In the genomic region with DNA sequence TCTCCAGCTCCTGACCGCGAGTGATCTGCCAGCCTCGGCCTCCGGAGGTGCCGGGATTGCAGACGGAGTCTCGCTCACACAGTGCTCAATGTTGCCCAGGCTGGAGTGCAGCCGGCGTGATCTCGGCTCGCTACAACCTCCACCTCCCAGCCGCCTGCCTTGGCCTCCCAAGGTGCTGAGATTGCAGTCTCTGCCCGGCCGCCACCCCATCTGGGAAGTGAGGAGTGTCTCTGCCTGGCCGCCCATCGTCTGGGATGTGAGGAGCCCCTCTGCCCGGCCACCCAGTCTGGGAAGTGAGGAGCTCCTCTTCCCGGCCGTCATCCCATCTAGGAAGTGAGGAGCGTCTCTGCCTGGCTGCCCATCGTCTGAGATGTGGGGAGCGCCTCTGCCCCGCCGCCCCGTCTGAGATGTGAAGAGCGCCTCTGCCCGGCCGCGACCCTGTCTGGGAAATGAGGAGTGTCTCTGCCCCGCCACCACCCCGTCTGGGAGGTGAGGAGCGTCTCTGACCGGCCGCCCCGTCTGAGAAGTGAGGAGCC, we compare ENCODE assay signal across 3 cellular contexts. TPM values are rescaled to one million over a fixed set of nuclear protein-coding genes. Genes with fewer than 3 reads are reported as not detected.
"Had no signal": no experiment of that assay in that cellular context is flagged by ENCODE, and none has a peak within 500 bp of the region (broad histone marks: within the 10 kb centered on the region; RNA-seq: fewer than 3 reads in every experiment).

No MANE protein-coding gene starts in this region.

RNA-seq across cellular contexts. Expression of a gene that starts 9.6 kb away (rescaled TPM):
- total RNA-seq: GM23248, H4 had no signal

RNA-seq across cellular contexts. Expression of a gene that starts 53.4 kb away (rescaled TPM):
- total RNA-seq: H7 had no signal
